In genomic region chr2:241686322-241686648, GRCh38 we compare ENCODE assay signal across 8 cellular contexts. TPM values are rescaled to one million over a fixed set of nuclear protein-coding genes. Genes with fewer than 3 reads are reported as not detected.
A peak's percentile ranks its signal among the peaks of the same experiment; 100 is the strongest.
DNase-seq lines count a peak whose midpoint lies in the region; ATAC-seq and TF ChIP-seq lines count a peak whose summit lies in the region.

No MANE protein-coding gene starts in this region.

- H3K27me3 Mint-ChIP-seq in glutamatergic neuron (ENCODE audit: unreplicated experiment): peaks cover 3% of the 10 kb centered on the region

- H3K9ac ChIP-seq in skeletal muscle satellite cell (ENCODE audit: low read depth, low read length): peak overlapping the region; percentile 95

- H3K27ac Mint-ChIP-seq in glutamatergic neuron (ENCODE audit: unreplicated experiment): peak overlapping the region; percentile 67

- no peak for DNase-seq in glutamatergic neuron
- DNase-seq in NCI-H1930 (lab: John Stamatoyannopoulos, UW): no peak
- DNase-seq in GM13976 (ENCODE audit: low spot score): no peak
- DNase-seq in ACHN: no peak

- H3K9me3 ChIP-seq in skeletal muscle satellite cell (replicated peaks; ENCODE audit: low read length): no peaks in the 10 kb centered on the region

- peak; percentile 20 for ATAC-seq in HG02840 (IDR thresholded peaks at IDR 0.05; ENCODE audit: low FRiP score, unreplicated experiment)

- peaks cover 6% of the 10 kb centered on the region for H3K4me1 Mint-ChIP-seq in glutamatergic neuron (ENCODE audit: low read depth, unreplicated experiment)

- H3K36me3 Mint-ChIP-seq in glutamatergic neuron (ENCODE audit: unreplicated experiment): no peaks in the 10 kb centered on the region

- peaks cover 41% of the 10 kb centered on the region for H3K36me3 ChIP-seq in skeletal muscle satellite cell (ENCODE audit: insufficient read depth, low read length)

- peak overlapping the region; percentile 92 for H3K4me3 Mint-ChIP-seq in glutamatergic neuron (ENCODE audit: unreplicated experiment)

- peaks cover 30% of the 10 kb centered on the region for H3K4me1 ChIP-seq in skeletal muscle satellite cell (ENCODE audit: control insufficient read depth, insufficient read depth, low read length)

- in situ Hi-C loops in GM13976 (cut with MboI; ENCODE audit: low sequenced_read_pairs, unreplicated experiment) (no loop called here), ACHN (cut with HindIII; ENCODE audit: low pct_ligation_motif_present, low pct_unique_long_range_greater_than_20kb, low sequenced_read_pairs) (no loop called here)

- TF ChIP-seq CTCF in GM12875 (IDR thresholded peaks at IDR 0.05; ENCODE audit: borderline replicate concordance, insufficient read depth, low read depth, low read length) (no peak), WI38 (IDR thresholded peaks at IDR 0.05; ENCODE audit: low read depth, low read length) (no peak), glutamatergic neuron (IDR thresholded peaks at IDR 0.05; ENCODE audit: partially characterized antibody, unreplicated experiment) (no peak), GM13976 (IDR thresholded peaks at IDR 0.05; ENCODE audit: borderline replicate concordance, control extremely low read depth, extremely low read depth, insufficient read depth, missing control alignments) (no peak)

- H3K4me3 ChIP-seq in GM12875 (ENCODE audit: low read depth, low read length): peak overlapping the region; percentile 95
- peak overlapping the region; percentile 95 for H3K4me3 ChIP-seq in WI38 (ENCODE audit: low read depth, low read length)
- H3K4me3 ChIP-seq in skeletal muscle satellite cell (ENCODE audit: low read length): peak overlapping the region; percentile 91

- H3K27me3 ChIP-seq in skeletal muscle satellite cell (ENCODE audit: control insufficient read depth, insufficient read depth, low read length): no peaks in the 10 kb centered on the region

- peak overlapping the region; percentile 90 for H3K4me2 ChIP-seq in skeletal muscle satellite cell (ENCODE audit: low read length)

- H3K9me3 Mint-ChIP-seq in glutamatergic neuron (ENCODE audit: unreplicated experiment): peaks cover 8% of the 10 kb centered on the region

RNA-seq across cellular contexts. Expression of gene DTYMK, which starts 0.3 kb away (rescaled TPM):
- total RNA-seq in glutamatergic neuron (ENCODE audit: unreplicated experiment): 32.8 TPM
- 33.5 and 38.9 TPM in 2 replicates for total RNA-seq in skeletal muscle satellite cell (2012; rRNA removed)

RNA-seq across cellular contexts. Expression of gene ING5, which starts 15.6 kb away (rescaled TPM):
- 38.3 TPM for total RNA-seq in glutamatergic neuron (ENCODE audit: unreplicated experiment)
- total RNA-seq in skeletal muscle satellite cell (2012; rRNA removed): 12.7 and 29.4 TPM in 2 replicates

RNA-seq across cellular contexts. Expression of gene D2HGDH, which starts 48.1 kb away (rescaled TPM):
- total RNA-seq in glutamatergic neuron (ENCODE audit: unreplicated experiment): 12.5 TPM
- total RNA-seq in skeletal muscle satellite cell (2012; rRNA removed): 13.1 and 15.7 TPM in 2 replicates

RNA-seq across cellular contexts. Expression of gene ATG4B, which starts 48.8 kb away (rescaled TPM):
- 115 TPM for total RNA-seq in glutamatergic neuron (ENCODE audit: unreplicated experiment)
- 46.4 and 53.7 TPM in 2 replicates for total RNA-seq in skeletal muscle satellite cell (2012; rRNA removed)

RNA-seq across cellular contexts. Expression of gene THAP4, which starts 49.3 kb away (rescaled TPM):
- total RNA-seq in glutamatergic neuron (ENCODE audit: unreplicated experiment): 32.4 TPM
- 50.5 and 60.6 TPM in 2 replicates for total RNA-seq in skeletal muscle satellite cell (2012; rRNA removed)
